ENCODE assay signal across 8 cellular contexts in genomic region chr14:21498540-21499526, GRCh38. TPM values are rescaled to one million over a fixed set of nuclear protein-coding genes. Genes with fewer than 3 reads are reported as not detected.
DNase-seq lines count a peak whose midpoint lies in the region; ATAC-seq and TF ChIP-seq lines count a peak whose summit lies in the region.

No MANE protein-coding gene starts in this region.

- DNase-seq in SKM-1 treated with dmso at 0.1 percent for 144 hours (lab: John Stamatoyannopoulos, UW; ENCODE audit: unreplicated experiment), result peak; percentile 10
- DNase-seq in SKM-1 (lab: John Stamatoyannopoulos, UW; ENCODE audit: unreplicated experiment), result no peak
- peak; percentile 49 to 74 for DNase-seq in NCI-H524 (lab: John Stamatoyannopoulos, UW)
- no peak for DNase-seq in activated naive CD8-positive, alpha-beta T cell treated with anti-CD3 and anti-CD28 coated beads, Interleukin-2, amount 50 U/mL, for 24 hours
- peak; percentile 76 for DNase-seq in hepatocyte (ENCODE audit: low spot score)
- DNase-seq in stimulated activated effector memory CD8-positive, alpha-beta T cell treated with anti-CD3 and anti-CD28 coated beads, Interleukin-12 subunit alpha, Interleukin-12 subunit beta, amount 100 ng/mL, for 72 hours (ENCODE audit: low spot score in 2 of 2), result no peak
- no peak for DNase-seq in lower leg skin (ENCODE audit: low spot score in 2 of 2)

- TF ChIP-seq POLR2A in lower leg skin (IDR thresholded peaks at IDR 0.05), result no peak

- no peaks in the 10 kb centered on the region for H3K9me3 ChIP-seq in hepatocyte (ENCODE audit: low read depth)

- H3K4me1 Mint-ChIP-seq in activated naive CD8-positive, alpha-beta T cell treated with anti-CD3 and anti-CD28 coated beads, Interleukin-2, amount 50 U/mL, for 24 hours, result peaks cover 19% of the 10 kb centered on the region
- H3K4me1 Mint-ChIP-seq in stimulated activated effector memory CD8-positive, alpha-beta T cell treated with anti-CD3 and anti-CD28 coated beads, Interleukin-12 subunit alpha, Interleukin-12 subunit beta, amount 100 ng/mL, for 72 hours, result peaks cover 23% of the 10 kb centered on the region

- peak; percentile 48 for ATAC-seq in HG02885 (IDR thresholded peaks at IDR 0.05; ENCODE audit: poor library complexity, unreplicated experiment)
- ATAC-seq in activated naive CD8-positive, alpha-beta T cell treated with anti-CD3 and anti-CD28 coated beads, Interleukin-2, amount 50 U/mL, for 24 hours, result peak; percentile 67
- ATAC-seq in stimulated activated effector memory CD8-positive, alpha-beta T cell treated with anti-CD3 and anti-CD28 coated beads, Interleukin-12 subunit alpha, Interleukin-12 subunit beta, amount 100 ng/mL, for 72 hours, result peak; percentile 65

- no peak overlapping the region for H3K4me3 ChIP-seq in hepatocyte
- H3K4me3 ChIP-seq in lower leg skin (ENCODE audit: low read depth, poor library complexity, severe bottlenecking), result no peak overlapping the region

- 69% methylated on average over 5 of the region's 5 CpGs for WGBS in hepatocyte (ENCODE audit: low lambda C conversion rate, missing lambda C conversion rate)
- WGBS in lower leg skin, 2 donors, result 53 to 57% methylated on average over 5 of the region's 5 CpGs

- no peaks in the 10 kb centered on the region for H3K9me3 Mint-ChIP-seq in activated naive CD8-positive, alpha-beta T cell treated with anti-CD3 and anti-CD28 coated beads, Interleukin-2, amount 50 U/mL, for 24 hours
- H3K9me3 Mint-ChIP-seq in stimulated activated effector memory CD8-positive, alpha-beta T cell treated with anti-CD3 and anti-CD28 coated beads, Interleukin-12 subunit alpha, Interleukin-12 subunit beta, amount 100 ng/mL, for 72 hours, result no peaks in the 10 kb centered on the region

- intact Hi-C loops in lower leg skin (cut with DNase I; ENCODE audit: low total_unique reads), result no loop called here

- no peak overlapping the region for H3K4me3 Mint-ChIP-seq in activated naive CD8-positive, alpha-beta T cell treated with anti-CD3 and anti-CD28 coated beads, Interleukin-2, amount 50 U/mL, for 24 hours
- no peak overlapping the region for H3K4me3 Mint-ChIP-seq in stimulated activated effector memory CD8-positive, alpha-beta T cell treated with anti-CD3 and anti-CD28 coated beads, Interleukin-12 subunit alpha, Interleukin-12 subunit beta, amount 100 ng/mL, for 72 hours

- H3K9me2 ChIP-seq in hepatocyte (replicated peaks; ENCODE audit: insufficient read depth), result no peaks in the 10 kb centered on the region

- H3K36me3 Mint-ChIP-seq in activated naive CD8-positive, alpha-beta T cell treated with anti-CD3 and anti-CD28 coated beads, Interleukin-2, amount 50 U/mL, for 24 hours (ENCODE audit: low read depth), result peaks cover 62% of the 10 kb centered on the region
- peaks cover 99% of the 10 kb centered on the region for H3K36me3 Mint-ChIP-seq in stimulated activated effector memory CD8-positive, alpha-beta T cell treated with anti-CD3 and anti-CD28 coated beads, Interleukin-12 subunit alpha, Interleukin-12 subunit beta, amount 100 ng/mL, for 72 hours

- peak overlapping the region; percentile 45 for H3K27ac Mint-ChIP-seq in activated naive CD8-positive, alpha-beta T cell treated with anti-CD3 and anti-CD28 coated beads, Interleukin-2, amount 50 U/mL, for 24 hours
- peak overlapping the region; percentile 64 for H3K27ac Mint-ChIP-seq in stimulated activated effector memory CD8-positive, alpha-beta T cell treated with anti-CD3 and anti-CD28 coated beads, Interleukin-12 subunit alpha, Interleukin-12 subunit beta, amount 100 ng/mL, for 72 hours

- H3K4me2 ChIP-seq in hepatocyte, result no peak overlapping the region

- peaks cover 6% of the 10 kb centered on the region for H3K79me2 ChIP-seq in hepatocyte

- no peaks in the 10 kb centered on the region for H3K36me3 ChIP-seq in hepatocyte (replicated peaks; ENCODE audit: insufficient read depth, low read depth)

- H2AFZ ChIP-seq in hepatocyte, result no peak overlapping the region

- no peaks in the 10 kb centered on the region for H3K27me3 ChIP-seq in hepatocyte

- peak overlapping the region; percentile 21 for H3K27ac ChIP-seq in hepatocyte

- H3K27me3 Mint-ChIP-seq in activated naive CD8-positive, alpha-beta T cell treated with anti-CD3 and anti-CD28 coated beads, Interleukin-2, amount 50 U/mL, for 24 hours, result no peaks in the 10 kb centered on the region

- TF ChIP-seq CTCF in hepatocyte (IDR thresholded peaks at IDR 0.05; ENCODE audit: poor library complexity), result peak; percentile 57
- TF ChIP-seq CTCF in lower leg skin (IDR thresholded peaks at IDR 0.05), result no peak

- no peaks in the 10 kb centered on the region for H3K4me1 ChIP-seq in hepatocyte (ENCODE audit: insufficient read depth)

- no peaks in the 10 kb centered on the region for H4K20me1 ChIP-seq in hepatocyte (ENCODE audit: insufficient read depth, poor library complexity, severe bottlenecking)

RNA-seq across cellular contexts. Expression of gene METTL3, which starts 12.3 kb away (rescaled TPM):
- total RNA-seq in hepatocyte, result 31.9 and 44.1 TPM in 2 replicates
- 31.9 and 39.0 TPM in 2 replicates for polyA plus RNA-seq in hepatocyte
- 10 to 100 TPM; 33.4 to 60.0 (median 39.8) TPM for total RNA-seq in lower leg skin

RNA-seq across cellular contexts. Expression of gene TOX4, which starts 21.8 kb away (rescaled TPM):
- total RNA-seq in hepatocyte (51.9 and 55.5 TPM in 2 replicates), lower leg skin (10 to 100 TPM; 69.8 to 94.9 (median 75.7) TPM)
- polyA plus RNA-seq in hepatocyte, result 42.5 and 50.8 TPM in 2 replicates

RNA-seq across cellular contexts. Expression of gene RAB2B, which starts 22.1 kb away (rescaled TPM):
- 20.7 and 23.4 TPM in 2 replicates for total RNA-seq in hepatocyte
- 12.8 and 14.7 TPM in 2 replicates for polyA plus RNA-seq in hepatocyte
- 10 to 100 TPM; 11.3 to 19.9 (median 15.4) TPM for total RNA-seq in lower leg skin

RNA-seq across cellular contexts. Expression of gene SALL2, which starts 27.3 kb away (rescaled TPM):
- 9.6 and 11.8 TPM in 2 replicates for total RNA-seq in hepatocyte
- polyA plus RNA-seq in hepatocyte, result 9.5 and 10.9 TPM in 2 replicates
- 1 to 10 TPM; 2.2 to 4.8 (median 4.4) TPM for total RNA-seq in lower leg skin

RNA-seq across cellular contexts. Expression of gene CHD8, which starts 42.9 kb away (rescaled TPM):
- total RNA-seq in hepatocyte (41.8 and 50.9 TPM in 2 replicates), lower leg skin (10 to 100 TPM; 78.4 to 98.6 (median 97.0) TPM)
- 22.1 and 24.1 TPM in 2 replicates for polyA plus RNA-seq in hepatocyte

Comparison
In these comparisons a context has a peak if more than half of its experiments do, and no peak if none do; other contexts are left out.
1. DNase-seq: peak in SKM-1 treated with dmso at 0.1 percent for 144 hours (single experiment), NCI-H524 (2 of 2) and hepatocyte (single experiment); none in SKM-1 (single experiment), activated naive CD8-positive, alpha-beta T cell treated with anti-CD3 and anti-CD28 coated beads, Interleukin-2, amount 50 U/mL, for 24 hours (single experiment), stimulated activated effector memory CD8-positive, alpha-beta T cell treated with anti-CD3 and anti-CD28 coated beads, Interleukin-12 subunit alpha, Interleukin-12 subunit beta, amount 100 ng/mL, for 72 hours (0 of 2) and lower leg skin (0 of 2).
2. Peak in every context shown above with its lines, with median percentiles within 50 percentile points of each other: ATAC-seq.